ENCODE assay signal across 9 cellular contexts in the genomic region with DNA sequence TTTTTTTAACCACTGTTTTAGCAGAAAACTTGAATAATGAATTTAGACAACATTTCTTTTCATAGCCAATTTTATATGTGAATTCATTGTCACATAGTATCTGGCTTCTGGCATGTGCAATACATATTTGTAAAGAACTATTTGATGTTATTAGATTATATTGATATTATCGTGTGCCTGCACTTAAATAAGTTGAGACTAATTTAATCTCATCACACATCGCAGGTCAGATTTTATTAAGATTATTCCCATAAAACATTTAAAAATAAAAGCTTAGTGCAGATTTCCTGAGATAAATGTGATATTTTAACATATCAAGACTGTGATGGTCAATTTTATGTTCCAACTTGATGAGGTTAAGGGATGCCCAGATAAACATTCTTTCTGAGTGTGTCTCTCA.
"Had no signal": no experiment of that assay in that cellular context is flagged by ENCODE, and none has a peak within 500 bp of the region (broad histone marks: within the 10 kb centered on the region; RNA-seq: fewer than 3 reads in every experiment).

No MANE protein-coding gene starts in this region.

- H3K4me3 ChIP-seq: GM23248, GM23338, HAP-1 had no signal

- H3K9ac ChIP-seq: GM23248 had no signal

- H3K9me3 ChIP-seq: HAP-1 had no signal

- H3K4me1 ChIP-seq: HAP-1 had no signal

- H3K27ac ChIP-seq: GM23248 had no signal

- H3K36me3 ChIP-seq: HAP-1 had no signal

- H3K4me3 Mint-ChIP-seq: GM23338, H9, HFFc6 had no signal

- H3K9me3 Mint-ChIP-seq: GM23338, H9 had no signal

- DNase-seq: GM23248, GOT3, H7, H9, HCEC 1CT, HFFc6 had no signal

- H3K27ac Mint-ChIP-seq: GM23338, H9, HFFc6 had no signal

- ATAC-seq: GM23338, HCT116 had no signal

- H2AFZ ChIP-seq: GM23248, GM23338 had no signal

- H3K4me1 Mint-ChIP-seq: GM23338 had no signal

- H3K4me2 ChIP-seq: GM23338 had no signal
